14 cellular contexts compared by ENCODE assay signal in the genomic region with DNA sequence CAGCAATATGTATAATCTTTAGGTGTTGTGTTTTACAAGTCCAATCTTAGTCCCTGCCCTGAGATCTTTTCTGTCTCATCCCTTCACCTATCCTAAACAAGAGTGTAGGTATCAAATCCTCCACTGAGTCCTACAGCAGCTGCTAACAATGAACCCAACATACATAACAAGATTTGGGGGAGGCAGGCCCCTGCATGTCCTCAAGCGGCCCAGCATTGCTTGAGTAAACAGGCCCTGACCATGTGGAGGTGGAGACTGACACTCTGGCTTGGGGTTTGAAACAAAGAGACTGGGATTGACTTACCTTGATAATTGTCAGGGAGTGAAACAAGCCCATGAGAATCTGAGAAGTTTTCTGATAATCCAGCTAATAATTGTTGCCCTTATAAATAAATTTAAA.
"Had no signal": no experiment of that assay in that cellular context is flagged by ENCODE, and none has a peak within 500 bp of the region (broad histone marks: within the 10 kb centered on the region; RNA-seq: fewer than 3 reads in every experiment).

No MANE protein-coding gene starts in this region.

- H3K36me3 ChIP-seq: colonic mucosa, gastrocnemius medialis, left lung, sigmoid colon had no signal

- H3K27ac Mint-ChIP-seq: activated CD4-positive, alpha-beta T cell treated with anti-CD3 and anti-CD28 coated beads, Interleukin-2, amount 10 ng/mL, durations not matched to agents 24 days and 14 days; activated naive CD4-positive, alpha-beta T cell treated with anti-CD3 and anti-CD28 coated beads for 36 hours; memory B cell had no signal

- H3K27ac ChIP-seq: colonic mucosa, gastrocnemius medialis, heart right ventricle, left lung, sigmoid colon had no signal

- H3K27me3 Mint-ChIP-seq: activated CD4-positive, alpha-beta T cell treated with anti-CD3 and anti-CD28 coated beads, Interleukin-2, amount 10 ng/mL, durations not matched to agents 24 days and 14 days; memory B cell had no signal

- FAIRE-seq: endothelial cell of umbilical vein had no signal

- H3K9me3 Mint-ChIP-seq: activated CD4-positive, alpha-beta T cell treated with anti-CD3 and anti-CD28 coated beads, Interleukin-2, amount 10 ng/mL, durations not matched to agents 24 days and 14 days; activated naive CD4-positive, alpha-beta T cell treated with anti-CD3 and anti-CD28 coated beads for 36 hours; memory B cell; neural crest cell had no signal

- H3K4me1 ChIP-seq: colonic mucosa, gastrocnemius medialis, heart right ventricle, left lung had no signal

- ATAC-seq: gastrocnemius medialis, heart right ventricle, left lung had no signal

- H3K4me3 Mint-ChIP-seq: activated CD4-positive, alpha-beta T cell treated with anti-CD3 and anti-CD28 coated beads, Interleukin-2, amount 10 ng/mL, durations not matched to agents 24 days and 14 days; activated naive CD4-positive, alpha-beta T cell treated with anti-CD3 and anti-CD28 coated beads for 36 hours; memory B cell; neural crest cell had no signal

- H3K4me3 ChIP-seq: colonic mucosa, gastrocnemius medialis, heart right ventricle, left lung, sigmoid colon had no signal

- H3K9me3 ChIP-seq: colonic mucosa, gastrocnemius medialis, heart right ventricle, left lung, sigmoid colon had no signal

- H3K4me1 Mint-ChIP-seq: neural crest cell had no signal

- DNase-seq: activated CD4-positive, alpha-beta T cell treated with anti-CD3 and anti-CD28 coated beads, Interleukin-2, amount 10 ng/mL, durations not matched to agents 24 days and 14 days; activated naive CD4-positive, alpha-beta T cell treated with anti-CD3 and anti-CD28 coated beads for 36 hours; colonic mucosa; gastrocnemius medialis; heart right ventricle; islet precursor cell; left lung; sigmoid colon; stimulated activated CD4-positive, alpha-beta T cell treated with anti-CD3 and anti-CD28 coated beads, Interleukin-2, amount 100 ng/mL, for 24 hours; stimulated activated naive CD4-positive, alpha-beta T cell; trophoblast cell had no signal

- H3K27me3 ChIP-seq: colonic mucosa, gastrocnemius medialis, heart right ventricle, left lung, sigmoid colon had no signal
